ENCODE assay signal across 28 cellular contexts in the genomic region with DNA sequence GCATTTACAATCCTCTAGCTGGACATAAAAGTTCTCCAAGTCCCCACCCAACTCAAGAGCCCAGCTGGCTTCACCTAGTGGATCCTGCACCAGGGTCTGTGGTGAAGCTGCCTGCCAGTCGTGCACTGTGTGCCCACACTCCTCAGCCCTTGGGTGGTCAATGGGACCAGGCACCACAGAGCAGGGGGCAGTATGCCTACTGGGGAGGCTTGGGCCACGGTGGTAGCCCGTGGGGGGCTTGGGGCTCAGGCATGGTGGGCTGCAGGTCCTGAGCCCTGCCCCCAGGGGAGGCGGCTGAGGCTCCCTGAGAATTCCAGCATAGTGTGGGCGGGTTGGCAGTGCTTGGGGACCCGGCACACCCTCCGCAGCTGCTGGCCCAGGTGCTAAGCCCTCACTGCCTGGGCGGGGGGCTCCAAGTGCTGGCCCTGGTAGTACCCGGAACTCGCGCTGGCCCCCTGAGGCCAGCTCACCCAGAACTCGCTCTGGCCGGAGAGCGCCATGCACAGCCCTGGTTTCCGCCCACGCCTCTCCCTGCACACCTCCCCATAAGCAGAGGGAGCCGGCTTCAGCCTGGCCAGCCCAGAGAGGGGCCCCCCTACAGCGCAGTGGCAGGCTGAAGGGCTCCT.
"Had no signal": no experiment of that assay in that cellular context is flagged by ENCODE, and none has a peak within 500 bp of the region (broad histone marks: within the 10 kb centered on the region; RNA-seq: fewer than 3 reads in every experiment).

No MANE protein-coding gene starts in this region.

- H3K27me3 ChIP-seq: dorsolateral prefrontal cortex, gastrocnemius medialis, suprapubic skin, transverse colon had no signal

- DNase-seq: dorsolateral prefrontal cortex; effector CD4-positive, alpha-beta T cell; endodermal cell; foreskin fibroblast; gastrocnemius medialis; head of caudate nucleus; mucosa of descending colon; naive B cell; stimulated activated CD4-positive, alpha-beta T cell treated with anti-CD3 and anti-CD28 coated beads, Interleukin-12 subunit alpha, Interleukin-12 subunit beta, amount 100 ng/mL, for 4 hours; stimulated activated CD4-positive, alpha-beta T cell treated with anti-CD3 and anti-CD28 coated beads, Interleukin-1b, Interleukin-23, amount 100 ng/mL, for 48 hours; stimulated activated CD4-positive, alpha-beta T cell treated with anti-CD3 and anti-CD28 coated beads, Interleukin-4, amount 100 ng/mL, for 1 hour; stimulated activated CD8-positive, alpha-beta memory T cell treated with anti-CD3 and anti-CD28 coated beads, Interleukin-4, amount 100 ng/mL, for 48 hours; stimulated activated naive CD4-positive, alpha-beta T cell; stimulated activated naive CD8-positive, alpha-beta T cell treated with anti-CD3 and anti-CD28 coated beads, Interleukin-15, amount 100 ng/mL, for 72 hours; transverse colon had no signal

- H3K27ac ChIP-seq: dorsolateral prefrontal cortex, epithelial cell of prostate, gastrocnemius medialis, parathyroid adenoma, suprapubic skin, transverse colon had no signal

- H2AFZ ChIP-seq: parathyroid adenoma had no signal

- H3K4me3 ChIP-seq: dorsolateral prefrontal cortex, gastrocnemius medialis, lung, mucosa of descending colon, smooth muscle cell, suprapubic skin, transverse colon had no signal

- H3K4me1 ChIP-seq: gastrocnemius medialis, parathyroid adenoma, suprapubic skin, transverse colon had no signal

- H3K27ac Mint-ChIP-seq: endodermal cell; memory B cell; mesothelial cell of epicardium; naive B cell; natural killer cell treated with Interleukin-12 subunit alpha and Interleukin-12 subunit beta and Interleukin-15 and Interleukin-18, amount 100 ng/mL, for 72 hours; progenitor cell of endocrine pancreas; stimulated activated naive CD8-positive, alpha-beta T cell treated with anti-CD3 and anti-CD28 coated beads, Interleukin-15, amount 100 ng/mL, for 72 hours had no signal

- H3K9ac ChIP-seq: parathyroid adenoma had no signal

- ATAC-seq: esophagus mucosa; gastrocnemius medialis; left lobe of liver; mucosa of descending colon; sciatic nerve; stimulated activated naive CD8-positive, alpha-beta T cell treated with anti-CD3 and anti-CD28 coated beads, Interleukin-15, amount 100 ng/mL, for 72 hours had no signal

- H3K4me3 Mint-ChIP-seq: endodermal cell; memory B cell; mesothelial cell of epicardium; naive B cell; natural killer cell treated with Interleukin-12 subunit alpha and Interleukin-12 subunit beta and Interleukin-15 and Interleukin-18, amount 100 ng/mL, for 72 hours; neural crest cell; stimulated activated naive CD8-positive, alpha-beta T cell treated with anti-CD3 and anti-CD28 coated beads, Interleukin-15, amount 100 ng/mL, for 72 hours had no signal

- H3K36me3 ChIP-seq: gastrocnemius medialis, suprapubic skin, transverse colon had no signal

- H3K9me3 ChIP-seq: gastrocnemius medialis, transverse colon had no signal

- H3K4me1 Mint-ChIP-seq: endodermal cell; memory B cell; mesothelial cell of epicardium; naive B cell; neural crest cell; stimulated activated naive CD8-positive, alpha-beta T cell treated with anti-CD3 and anti-CD28 coated beads, Interleukin-15, amount 100 ng/mL, for 72 hours had no signal

- H3K27me3 Mint-ChIP-seq: memory B cell; naive B cell; natural killer cell treated with Interleukin-12 subunit alpha and Interleukin-12 subunit beta and Interleukin-15 and Interleukin-18, amount 100 ng/mL, for 72 hours; progenitor cell of endocrine pancreas; stimulated activated naive CD8-positive, alpha-beta T cell treated with anti-CD3 and anti-CD28 coated beads, Interleukin-15, amount 100 ng/mL, for 72 hours had no signal

- H3K36me3 Mint-ChIP-seq: memory B cell; mesothelial cell of epicardium; naive B cell; natural killer cell treated with Interleukin-12 subunit alpha and Interleukin-12 subunit beta and Interleukin-15 and Interleukin-18, amount 100 ng/mL, for 72 hours had no signal

- H3K4me2 ChIP-seq: smooth muscle cell had no signal
